21 cellular contexts compared by ENCODE assay signal in the genomic region with DNA sequence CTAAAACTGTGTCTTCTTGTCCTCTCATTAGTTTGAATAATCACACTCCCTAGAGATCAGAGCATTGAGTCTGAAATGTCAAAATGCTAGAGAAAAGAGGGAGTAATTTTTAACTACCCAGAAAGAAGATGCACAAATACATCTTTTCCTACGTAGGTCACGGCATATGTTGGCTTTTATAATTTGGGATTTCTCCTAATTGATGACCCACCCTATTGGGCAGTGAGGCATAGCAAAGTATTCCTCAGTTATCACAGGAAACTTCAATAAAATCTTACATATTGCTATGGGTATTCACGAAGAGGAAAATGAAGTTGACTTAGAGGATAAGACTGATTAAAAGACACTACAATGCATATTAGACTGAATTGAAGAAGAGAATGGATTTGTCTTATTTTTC.
"Had no signal": no experiment of that assay in that cellular context is flagged by ENCODE, and none has a peak within 500 bp of the region (broad histone marks: within the 10 kb centered on the region; RNA-seq: fewer than 3 reads in every experiment).

No MANE protein-coding gene starts in this region.

- H3K9me3 Mint-ChIP-seq: naive B cell; nephron progenitor cell; stimulated activated memory B cell treated with anti-CD40 and anti-IgM and Interleukin-4, amounts not matched to agents 10 μg/mL and 1 μg/mL and 100 μg/mL, for 72 hours; stimulated activated naive CD8-positive, alpha-beta T cell treated with anti-CD3 and anti-CD28 coated beads, Interleukin-15, Interleukin-2, amounts not matched to agents 100 ng/mL and 50 ng/mL, for 24 hours had no signal

- H3K9me3 ChIP-seq: psoas muscle, right lobe of liver, thoracic aorta, transverse colon had no signal

- H3K4me2 ChIP-seq: hepatocyte had no signal

- DNase-seq: effector CD8-positive, alpha-beta T cell; foreskin melanocyte; head of caudate nucleus; kidney; left colon; left ventricle myocardium superior; mesendoderm; naive B cell; nephron progenitor cell; psoas muscle; retina; right lobe of liver; stimulated activated CD4-positive, alpha-beta T cell treated with anti-CD3 and anti-CD28 coated beads, Interleukin-4, amount 100 ng/mL, for 1 hour; stimulated activated CD8-positive, alpha-beta memory T cell treated with anti-CD3 and anti-CD28 coated beads, Interleukin-4, amount 100 ng/mL, for 48 hours; transverse colon had no signal

- FAIRE-seq: kidney had no signal

- H3K4me3 Mint-ChIP-seq: naive B cell; nephron progenitor cell; stimulated activated memory B cell treated with anti-CD40 and anti-IgM and Interleukin-4, amounts not matched to agents 10 μg/mL and 1 μg/mL and 100 μg/mL, for 72 hours; stimulated activated naive CD8-positive, alpha-beta T cell treated with anti-CD3 and anti-CD28 coated beads, Interleukin-15, Interleukin-2, amounts not matched to agents 100 ng/mL and 50 ng/mL, for 24 hours had no signal

- H3K27ac Mint-ChIP-seq: stimulated activated memory B cell treated with anti-CD40 and anti-IgM and Interleukin-4, amounts not matched to agents 10 μg/mL and 1 μg/mL and 100 μg/mL, for 72 hours; stimulated activated naive CD8-positive, alpha-beta T cell treated with anti-CD3 and anti-CD28 coated beads, Interleukin-15, Interleukin-2, amounts not matched to agents 100 ng/mL and 50 ng/mL, for 24 hours had no signal

- H3K4me1 ChIP-seq: psoas muscle, transverse colon had no signal

- H3K4me3 ChIP-seq: coronary artery, hepatocyte, lung, psoas muscle, right lobe of liver, thoracic aorta, transverse colon had no signal

- H2AFZ ChIP-seq: hepatocyte had no signal

- H3K27me3 ChIP-seq: hepatocyte, right lobe of liver, transverse colon had no signal

- H3K4me1 Mint-ChIP-seq: naive B cell; stimulated activated memory B cell treated with anti-CD40 and anti-IgM and Interleukin-4, amounts not matched to agents 10 μg/mL and 1 μg/mL and 100 μg/mL, for 72 hours had no signal

- ATAC-seq: left colon; left ventricle myocardium superior; psoas muscle; right lobe of liver; stimulated activated memory B cell treated with anti-CD40 and anti-IgM and Interleukin-4, amounts not matched to agents 10 μg/mL and 1 μg/mL and 100 μg/mL, for 72 hours had no signal

- H3K27me3 Mint-ChIP-seq: naive B cell; stimulated activated memory B cell treated with anti-CD40 and anti-IgM and Interleukin-4, amounts not matched to agents 10 μg/mL and 1 μg/mL and 100 μg/mL, for 72 hours; stimulated activated naive CD8-positive, alpha-beta T cell treated with anti-CD3 and anti-CD28 coated beads, Interleukin-15, Interleukin-2, amounts not matched to agents 100 ng/mL and 50 ng/mL, for 24 hours had no signal

- H3K79me2 ChIP-seq: hepatocyte had no signal

- H3K27ac ChIP-seq: coronary artery, hepatocyte, psoas muscle, right lobe of liver, thoracic aorta, transverse colon had no signal
